14 cellular contexts compared by ENCODE assay signal in the genomic region with DNA sequence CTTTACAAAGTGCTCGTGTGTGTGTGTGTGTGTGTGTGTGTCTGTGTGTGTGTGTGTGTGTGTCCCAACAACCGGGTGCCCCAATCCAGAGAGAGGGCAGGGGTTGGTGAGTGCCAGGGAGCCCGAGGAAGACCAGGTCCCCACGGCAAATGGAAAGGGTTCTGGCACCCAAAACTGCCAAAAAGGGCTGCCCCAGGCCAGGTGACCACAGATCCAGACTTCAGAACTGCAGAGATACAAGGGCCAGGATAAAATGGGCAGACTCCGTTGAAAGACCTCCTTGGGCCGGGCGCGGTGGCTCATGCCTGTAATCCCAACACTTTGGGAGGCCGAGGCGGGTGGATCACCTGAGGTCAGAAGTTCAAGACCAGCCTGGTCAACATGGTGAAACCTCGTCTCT. TPM values are rescaled to one million over a fixed set of nuclear protein-coding genes. Genes with fewer than 3 reads are reported as not detected.
"Had no signal": no experiment of that assay in that cellular context is flagged by ENCODE, and none has a peak within 500 bp of the region (broad histone marks: within the 10 kb centered on the region; RNA-seq: fewer than 3 reads in every experiment).

No MANE protein-coding gene starts in this region.

RNA-seq across cellular contexts. Expression of gene EFCAB9, which starts 44.5 kb away (rescaled TPM):
- total RNA-seq: activated CD8-positive, alpha-beta memory T cell treated with anti-CD3 and anti-CD28 coated beads, Interleukin-2, amount 10 ng/mL, durations not matched to agents 7 days and 5 days; cardiac septum; frontal cortex; lower lobe of right lung; mesenteric fat pad; ovary; pulmonary artery endothelial cell; SK-MEL-5; T-helper 2 cell treated with Interferon-gamma antibody and Interleukin-4, amounts not matched to agents 100 ng/mL and 5 ng/mL, for 36 hours; ureter had no signal
- polyA plus RNA-seq: esophagus, keratinocyte, ovary, small intestine, thymus had no signal
